ENCODE assay signal across 8 cellular contexts in the genomic region with DNA sequence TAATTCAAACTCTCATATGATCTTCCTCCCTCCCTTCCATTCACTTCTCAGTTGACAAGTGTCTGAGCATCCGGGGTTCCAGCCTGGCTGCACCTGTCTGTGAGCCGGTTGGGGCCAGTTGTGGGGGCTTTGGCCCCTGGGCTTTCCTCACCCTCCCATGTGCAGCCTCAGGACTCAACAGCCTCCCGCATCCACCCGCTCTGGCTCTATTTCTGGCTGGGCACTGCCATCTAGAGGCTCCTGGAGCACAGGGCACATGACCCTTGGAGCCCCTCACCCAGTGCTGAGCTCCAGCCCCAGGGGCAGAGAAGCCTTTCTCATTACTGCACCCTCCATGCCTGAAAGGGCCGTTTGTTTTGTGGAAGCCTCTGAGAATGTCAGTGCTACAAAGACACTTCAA. TPM values are rescaled to one million over a fixed set of nuclear protein-coding genes. Genes with fewer than 3 reads are reported as not detected.
DNase-seq lines count a peak whose midpoint lies in the region; ATAC-seq and TF ChIP-seq lines count a peak whose summit lies in the region.

No MANE protein-coding gene starts in this region.

- TF ChIP-seq POLR2A in Peyer's patch (IDR thresholded peaks at IDR 0.05): no peak
- no peak for TF ChIP-seq POLR2A in uterus (IDR thresholded peaks at IDR 0.05)

- TF ChIP-seq CTCF in BJ (IDR thresholded peaks at IDR 0.05; ENCODE audit: insufficient read depth, low read depth, low read length): peak; percentile 63
- TF ChIP-seq CTCF in Peyer's patch (IDR thresholded peaks at IDR 0.05): peak in 5 of 6 experiments; percentile 58 to 72 (median 69)
- TF ChIP-seq CTCF in retinal pigment epithelial cell (conservative IDR thresholded peaks at IDR 0.05; ENCODE audit: low read depth, low read length): peak; percentile 83
- peak in 2 of 4 experiments; percentile 23 to 33 for TF ChIP-seq CTCF in uterus (IDR thresholded peaks at IDR 0.05)

- H3K4me1 ChIP-seq in Peyer's patch: peaks cover 0 to 16% (median 0%) of the 10 kb centered on the region in 4 donors
- H3K4me1 ChIP-seq in uterus: no peaks in the 10 kb centered on the region

- DNase-seq in BJ (ENCODE audit: low read depth) (no peak), HT-29 (ENCODE audit: low spot score) (peak; percentile 44), Peyer's patch (peak; percentile 58 to 83 (median 69)), glomerular visceral epithelial cell (ENCODE audit: extremely low spot score) (peak; percentile 65), retinal pigment epithelial cell (ENCODE audit: low read depth) (no peak), uterus (no peak)
- peak; percentile 35 for DNase-seq in activated T-helper 9 cell treated with anti-CD3 and anti-CD28 coated beads, Interleukin-2, amount 50 U/mL, for 16 hours (ENCODE audit: low read depth)

- H3K9me3 ChIP-seq in Peyer's patch (no peaks in the 10 kb centered on the region), uterus (no peaks in the 10 kb centered on the region)

- H3K27ac ChIP-seq in Peyer's patch (peak overlapping the region in 1 of 4 donors; percentile 25), uterus (no peak overlapping the region)

- H3K36me3 ChIP-seq in BJ (ENCODE audit: control insufficient read depth, insufficient read depth, low read length): no peaks in the 10 kb centered on the region
- no peaks in the 10 kb centered on the region for H3K36me3 ChIP-seq in Peyer's patch
- H3K36me3 ChIP-seq in uterus: no peaks in the 10 kb centered on the region

- POLR2A ChIA-PET in BJ (lab: Charles Lee): no interaction called here

- H3K4me3 ChIP-seq in BJ (ENCODE audit: low read depth, low read length) (no peak overlapping the region), Peyer's patch (no peak overlapping the region), retinal pigment epithelial cell (ENCODE audit: low read length) (no peak overlapping the region), uterus (no peak overlapping the region)

- H3K27me3 ChIP-seq in BJ (ENCODE audit: control insufficient read depth, insufficient read depth, low read length) (no peaks in the 10 kb centered on the region; the same call in 1 of the 2 replicates), Peyer's patch (no peaks in the 10 kb centered on the region), uterus (no peaks in the 10 kb centered on the region)

- CTCF ChIA-PET in BJ (lab: Yijun Ruan, JAX): interaction anchor here (0.9 to 6.7 kb wide), 8 partner anchors 10 to 185 kb away, joined by 3 to 33 read pairs (median 4); no protein-coding TSS in a partner anchor

- ATAC-seq in GM19023 (IDR thresholded peaks at IDR 0.05; ENCODE audit: unreplicated experiment): peak; percentile 46

- intact Hi-C loops in uterus (cut with DNase I; ENCODE audit: low total_unique reads): no loop called here

RNA-seq across cellular contexts. Expression of a gene that starts 43.3 kb away (rescaled TPM):
- polyA plus RNA-seq in BJ (2011; rRNA removed): 11.9 and 22.9 TPM in 2 replicates
- polyA minus RNA-seq in BJ (2011; rRNA and poly(A)+ RNA removed): 21.8 and 28.1 TPM in 2 replicates
- total RNA-seq in HT-29 (2014; rRNA removed; shearing (Covaris generic)): 30.3 and 31.4 TPM in 2 replicates
- total RNA-seq in Peyer's patch: 10 to 100 TPM; 38.0 to 56.2 (median 53.5) TPM
- 100 to 1,000 TPM in 1 of 4 donors, 10 to 100 TPM in 3; 16.1 to 113 (median 45.9) TPM for total RNA-seq in uterus

Comparison
In these comparisons a context has a peak if more than half of its experiments do, and no peak if none do; other contexts are left out.
1. DNase-seq: peak in HT-29 (single experiment), Peyer's patch (3 of 3), activated T-helper 9 cell treated with anti-CD3 and anti-CD28 coated beads, Interleukin-2, amount 50 U/mL, for 16 hours (single experiment) and glomerular visceral epithelial cell (single experiment); none in BJ (single experiment), retinal pigment epithelial cell (single experiment) and uterus (0 of 2).